ENCODE assay signal across 15 cellular contexts in the genomic region with DNA sequence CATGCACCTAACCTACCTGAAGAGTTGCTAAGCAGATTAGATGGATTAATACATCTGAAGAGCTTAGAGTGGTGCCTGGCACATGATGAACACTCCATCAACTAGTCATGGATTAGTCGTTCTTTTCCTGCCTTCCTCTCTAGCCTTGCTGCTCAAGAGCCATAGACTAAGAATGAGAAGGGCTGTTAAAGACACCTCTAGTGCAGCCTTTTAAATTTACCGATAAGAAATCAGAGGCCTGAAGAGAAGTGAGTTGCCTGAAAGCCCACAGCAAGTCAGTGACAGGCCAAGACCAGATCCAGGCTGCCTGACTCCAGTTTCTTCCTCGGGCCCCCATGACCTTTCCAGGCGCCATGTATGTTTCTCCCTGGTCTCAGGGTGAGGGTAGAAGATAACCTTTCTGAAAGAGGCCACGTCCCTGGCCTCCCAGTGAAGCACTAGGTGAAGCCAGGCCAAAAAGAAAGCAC.
DNase-seq lines count a peak whose midpoint lies in the region; ATAC-seq, FAIRE-seq and TF ChIP-seq lines count a peak whose summit lies in the region.
"Had no signal": no experiment of that assay in that cellular context is flagged by ENCODE, and none has a peak within 500 bp of the region (broad histone marks: within the 10 kb centered on the region; RNA-seq: fewer than 3 reads in every experiment).

No MANE protein-coding gene starts in this region.

- H3K9me3 ChIP-seq in stomach smooth muscle (ENCODE audit: control insufficient read depth in 2 of 2, low read length in 2 of 2) = no peaks in the 10 kb centered on the region

- peak overlapping the region in 1 of 2 donors; percentile 19 for H3K4me3 ChIP-seq in stomach smooth muscle (ENCODE audit: low read length in 2 of 2)

- H3K27me3 ChIP-seq in layer of hippocampus (ENCODE audit: control insufficient read depth, insufficient read depth, low read length) (no peaks in the 10 kb centered on the region), stomach smooth muscle (ENCODE audit: control insufficient read depth in 1 of 2, insufficient read depth in 2 of 2, low read length in 2 of 2) (no peaks in the 10 kb centered on the region)

- FAIRE-seq in H54 (lab: Jason Lieb, UNC) = peak; percentile 30
- FAIRE-seq: keratinocyte had no signal

- DNase-seq in H54 (ENCODE audit: insufficient read length, low spot score) (no peak), T1000 (lab: John Stamatoyannopoulos, UW) (no peak)
- DNase-seq: activated CD8-positive, alpha-beta T cell treated with anti-CD3 and anti-CD28 coated beads, Interleukin-2, amount 10 ng/mL, durations not matched to agents 7 days and 5 days; activated naive CD4-positive, alpha-beta T cell treated with Interleukin-2 at 50 U/mL for 16 hours; CD4-positive, alpha-beta memory T cell; NCI-H345; occipital lobe; RPMI8226 had no signal

- H3K27ac ChIP-seq in VCaP = peak overlapping the region; percentile 59
- H3K27ac ChIP-seq in layer of hippocampus (ENCODE audit: low read depth, low read length) = peak overlapping the region; percentile 64
- peak overlapping the region; percentile 71 for H3K27ac ChIP-seq in stomach smooth muscle (ENCODE audit: low read length)

- ATAC-seq in GM21526 (IDR thresholded peaks at IDR 0.05; ENCODE audit: low FRiP score, unreplicated experiment) (no peak), GM18519 (IDR thresholded peaks at IDR 0.05; ENCODE audit: low FRiP score, unreplicated experiment) (no peak)
- ATAC-seq: activated CD8-positive, alpha-beta T cell treated with anti-CD3 and anti-CD28 coated beads, Interleukin-2, amount 10 ng/mL, durations not matched to agents 7 days and 5 days; stimulated activated memory B cell treated with anti-CD40 and anti-IgM and Interleukin-4, amounts not matched to agents 10 μg/mL and 1 μg/mL and 100 μg/mL, for 72 hours had no signal

- peak overlapping the region in 1 of 2 donors; percentile 15 for H3K9ac ChIP-seq in stomach smooth muscle (ENCODE audit: low read length in 2 of 2)

- H3K4me1 ChIP-seq in stomach smooth muscle (ENCODE audit: control insufficient read depth, insufficient read depth, low read length) = peaks cover 58% of the 10 kb centered on the region

- no peak for TF ChIP-seq POLR2A in H54 (IDR thresholded peaks at IDR 0.05; ENCODE audit: low read depth, low read length)

- TF ChIP-seq CTCF in VCaP (conservative IDR thresholded peaks at IDR 0.05) = no peak

- H3K36me3 ChIP-seq in stomach smooth muscle (ENCODE audit: control insufficient read depth in 2 of 2, insufficient read depth in 2 of 2, low read length in 2 of 2) = peaks cover 3 to 14% of the 10 kb centered on the region in 2 donors
